27 cellular contexts compared by ENCODE assay signal in genomic region chr15:94417464-94418293, GRCh38.
"Had no signal": no experiment of that assay in that cellular context is flagged by ENCODE, and none has a peak within 500 bp of the region (broad histone marks: within the 10 kb centered on the region; RNA-seq: fewer than 3 reads in every experiment).

No MANE protein-coding gene starts in this region.

- H3K4me3 ChIP-seq: ascending aorta, coronary artery, dorsolateral prefrontal cortex, gastroesophageal sphincter, hepatocyte, left ventricle myocardium inferior, lung, ovary, prostate gland, spleen, tibial nerve had no signal

- DNase-seq: activated CD4-positive, alpha-beta T cell treated with anti-CD3 and anti-CD28 coated beads for 48 hours; activated CD4-positive, alpha-beta T cell treated with anti-CD3 and anti-CD28 coated beads, Interleukin-2, amount 50 U/mL, for 48 hours; activated CD8-positive, alpha-beta memory T cell treated with anti-CD3 and anti-CD28 coated beads for 24 hours; activated effector memory CD4-positive, alpha-beta T cell treated with anti-CD3 and anti-CD28 coated beads, Interleukin-2, amount 50 U/mL, for 16 hours; activated naive CD4-positive, alpha-beta T cell treated with anti-CD3 and anti-CD28 coated beads for 36 hours; activated naive CD8-positive, alpha-beta T cell treated with anti-CD3 and anti-CD28 coated beads for 36 hours; brain microvascular endothelial cell; dorsolateral prefrontal cortex; effector memory CD4-positive, alpha-beta T cell; islet precursor cell; left ventricle myocardium inferior; mesendoderm; ovary; spleen; stimulated activated CD4-positive, alpha-beta T cell treated with anti-CD3 and anti-CD28 coated beads, Interleukin-2, amount 100 ng/mL, for 48 hours; stimulated activated naive CD4-positive, alpha-beta T cell treated with Interleukin-2 at 50 U/mL for 16 hours; T-helper 9 cell; WERI-Rb-1 had no signal

- H3K4me1 ChIP-seq: left ventricle myocardium inferior, prostate gland had no signal

- H3K27me3 ChIP-seq: ascending aorta, brain microvascular endothelial cell, gastroesophageal sphincter, hepatocyte, ovary, spleen, tibial nerve had no signal

- H3K9me3 ChIP-seq: ovary, prostate gland, tibial nerve had no signal

- H3K27ac Mint-ChIP-seq: activated naive CD4-positive, alpha-beta T cell treated with anti-CD3 and anti-CD28 coated beads for 36 hours; activated naive CD8-positive, alpha-beta T cell treated with anti-CD3 and anti-CD28 coated beads for 36 hours had no signal

- H3K27me3 Mint-ChIP-seq: activated naive CD8-positive, alpha-beta T cell treated with anti-CD3 and anti-CD28 coated beads for 36 hours; natural killer cell treated with Interleukin-12 subunit alpha and Interleukin-12 subunit beta and Interleukin-15 and Interleukin-18, amount 100 ng/mL, for 72 hours had no signal

- H3K27ac ChIP-seq: ascending aorta, brain microvascular endothelial cell, coronary artery, dorsolateral prefrontal cortex, gastroesophageal sphincter, hepatocyte, left ventricle myocardium inferior, ovary, prostate gland, spleen, tibial nerve, WERI-Rb-1 had no signal

- H3K4me3 Mint-ChIP-seq: activated naive CD4-positive, alpha-beta T cell treated with anti-CD3 and anti-CD28 coated beads for 36 hours; activated naive CD8-positive, alpha-beta T cell treated with anti-CD3 and anti-CD28 coated beads for 36 hours; natural killer cell treated with Interleukin-12 subunit alpha and Interleukin-12 subunit beta and Interleukin-15 and Interleukin-18, amount 100 ng/mL, for 72 hours had no signal

- ATAC-seq: activated CD4-positive, CD25-positive, alpha-beta regulatory T cell treated with anti-CD3 and anti-CD28 coated beads, Interleukin-2, amount 50 U/mL, for 24 hours; gastroesophageal sphincter; natural killer cell treated with Interleukin-12 subunit alpha and Interleukin-12 subunit beta and Interleukin-15 and Interleukin-18, amount 100 ng/mL, for 72 hours had no signal

- H3K9me3 Mint-ChIP-seq: activated naive CD4-positive, alpha-beta T cell treated with anti-CD3 and anti-CD28 coated beads for 36 hours; activated naive CD8-positive, alpha-beta T cell treated with anti-CD3 and anti-CD28 coated beads for 36 hours; natural killer cell treated with Interleukin-12 subunit alpha and Interleukin-12 subunit beta and Interleukin-15 and Interleukin-18, amount 100 ng/mL, for 72 hours had no signal

- H3K4me1 Mint-ChIP-seq: activated naive CD8-positive, alpha-beta T cell treated with anti-CD3 and anti-CD28 coated beads for 36 hours had no signal

- H3K36me3 ChIP-seq: ascending aorta, brain microvascular endothelial cell, gastroesophageal sphincter, left ventricle myocardium inferior, ovary, prostate gland, tibial nerve, WERI-Rb-1 had no signal
